In genomic region chr6:57579489-57579888, GRCh38 we compare ENCODE assay signal across 7 cellular contexts.
DNase-seq lines count a peak whose midpoint lies in the region; ATAC-seq and TF ChIP-seq lines count a peak whose summit lies in the region.
"Not testable (repeated sequence)": the region's sequence is repeated elsewhere in the genome, so short reads cannot be mapped to it uniquely, and the experiment has no call there.

No MANE protein-coding gene starts in this region.

- not testable (repeated sequence) for H3K36me3 ChIP-seq in GM23338 (ENCODE audit: insufficient read depth); Panc1 (ENCODE audit: control insufficient read depth, insufficient read depth, low read length); brain microvascular endothelial cell (replicated peaks); mesenchymal stem cell (ENCODE audit: control insufficient read depth in 1 of 2, insufficient read depth in 2 of 2, low read depth in 1 of 2, low read length in 2 of 2)

- H3K18ac ChIP-seq in mesenchymal stem cell (ENCODE audit: low read depth in 1 of 2, low read length in 2 of 2), result not testable (repeated sequence)

- not testable (repeated sequence) for H3K23ac ChIP-seq in mesenchymal stem cell (ENCODE audit: low read length in 2 of 2)

- CTCF ChIA-PET in Panc1 (lab: Charles Lee), result not testable (repeated sequence)

- in situ Hi-C loops in KBM-7 (cut with MboI; ENCODE audit: low pct_unique_long_range_greater_than_20kb, low sequenced_read_pairs); Panc1 (cut with HindIII; ENCODE audit: low pct_unique_long_range_greater_than_20kb, low sequenced_read_pairs); brain microvascular endothelial cell (cut with HindIII; ENCODE audit: low pct_ligation_motif_present, low sequenced_read_pairs): not testable (repeated sequence)

- not testable (repeated sequence) for H3K9ac ChIP-seq in mesenchymal stem cell (ENCODE audit: low read length)

- not testable (repeated sequence) for H2AK5ac ChIP-seq in mesenchymal stem cell (ENCODE audit: low read length, severe bottlenecking)

- H3K79me2 ChIP-seq in GM23338 (replicated peaks; ENCODE audit: insufficient read depth), result not testable (repeated sequence)

- intact Hi-C loops in Panc1 (cut with micrococcal nuclease; ENCODE audit: unreplicated experiment), result not testable (repeated sequence)

- POLR2A ChIA-PET in Panc1 (lab: Charles Lee), result not testable (repeated sequence)

- H4K91ac ChIP-seq in mesenchymal stem cell (ENCODE audit: low read length), result not testable (repeated sequence)

- TF ChIP-seq CTCF in GM23338 (conservative IDR thresholded peaks at IDR 0.05; ENCODE audit: low read depth in 2 of 2) (peak; percentile 30 to 46), Panc1 (IDR thresholded peaks at IDR 0.05) (peak; percentile 37; the same call in 1 of the 2 replicates), brain microvascular endothelial cell (IDR thresholded peaks at IDR 0.05; ENCODE audit: low read depth, low read length, missing control alignments) (peak; percentile 35)

- H3K4me2 ChIP-seq in GM23338; mesenchymal stem cell (ENCODE audit: low read length, poor library complexity, severe bottlenecking): not testable (repeated sequence)

- H3K27me3 ChIP-seq in GM23338 (ENCODE audit: insufficient read depth); Panc1 (ENCODE audit: control insufficient read depth, insufficient read depth, low read length); brain microvascular endothelial cell (replicated peaks); mesenchymal stem cell (ENCODE audit: control insufficient read depth in 1 of 2, insufficient read depth in 1 of 2, low read length in 2 of 2): not testable (repeated sequence)

- not testable (repeated sequence) for H2BK120ac ChIP-seq in mesenchymal stem cell (ENCODE audit: low read depth, low read length)

- not testable (repeated sequence) for H3K4me1 ChIP-seq in GM23338 (ENCODE audit: insufficient read depth); Panc1 (ENCODE audit: control insufficient read depth, insufficient read depth, low read length); mesenchymal stem cell (ENCODE audit: control insufficient read depth, insufficient read depth, low read depth, low read length)

- H4K8ac ChIP-seq in mesenchymal stem cell (ENCODE audit: low read length), result not testable (repeated sequence)

- H2BK15ac ChIP-seq in mesenchymal stem cell (ENCODE audit: low read depth, poor library complexity, severe bottlenecking), result not testable (repeated sequence)

- not testable (repeated sequence) for H3K4me3 Mint-ChIP-seq in GM23338

- H2BK12ac ChIP-seq in mesenchymal stem cell (ENCODE audit: low read length in 2 of 2), result not testable (repeated sequence)

- not testable (repeated sequence) for H3K27ac Mint-ChIP-seq in GM23338

- H3K27me3 Mint-ChIP-seq in GM23338 (ENCODE audit: insufficient read depth, low read depth, poor library complexity), result not testable (repeated sequence)

- not testable (repeated sequence) for H2AFZ ChIP-seq in GM23338; mesenchymal stem cell (ENCODE audit: low read depth, low read length)

- DNase-seq in DMS53 (lab: John Stamatoyannopoulos, UW) (peak; percentile 2), KBM-7 (peak; percentile 18), fibroblast of peridontal ligament (ENCODE audit: extremely low read depth) (peak; percentile 36), mesenchymal stem cell (peak; percentile 4)
- not testable (repeated sequence) for DNase-seq in GM23338 (ENCODE audit: low spot score); Panc1 (ENCODE audit: low read depth, low spot score); brain microvascular endothelial cell

- not testable (repeated sequence) for H3K9me3 ChIP-seq in Panc1 (ENCODE audit: control insufficient read depth, insufficient read depth, low read depth, low read length); mesenchymal stem cell (ENCODE audit: control insufficient read depth, low read length)

- not testable (repeated sequence) for H3K4ac ChIP-seq in mesenchymal stem cell (ENCODE audit: low read depth in 1 of 2, low read length in 2 of 2)

- H3K14ac ChIP-seq in mesenchymal stem cell (ENCODE audit: low read length in 2 of 2), result not testable (repeated sequence)

- not testable (repeated sequence) for H3K36me3 Mint-ChIP-seq in GM23338 (ENCODE audit: low read depth)

- H4K20me1 ChIP-seq in GM23338 (replicated peaks; ENCODE audit: insufficient read depth), result not testable (repeated sequence)

- BruUV-seq in Panc1 (replicated peaks; lab: Mats Ljungman, UMichigan), result not testable (repeated sequence)

- peak; percentile 41 for ATAC-seq in GM23338
- not testable (repeated sequence) for ATAC-seq in Panc1

- H2BK5ac ChIP-seq in mesenchymal stem cell (ENCODE audit: low read depth, low read length, poor library complexity, severe bottlenecking), result not testable (repeated sequence)

- not testable (repeated sequence) for H3K4me1 Mint-ChIP-seq in GM23338

- H3K9me2 ChIP-seq in GM23338 (ENCODE audit: insufficient read depth), result not testable (repeated sequence)

- H3K9me3 Mint-ChIP-seq in GM23338, result not testable (repeated sequence)

- not testable (repeated sequence) for H3K4me3 ChIP-seq in GM23338; Panc1 (ENCODE audit: low read depth in 2 of 2, low read length in 2 of 2); brain microvascular endothelial cell (ENCODE audit: low read depth, low read length); mesenchymal stem cell (ENCODE audit: insufficient read depth in 1 of 2, low read depth in 1 of 2, low read length in 2 of 2)

- not testable (repeated sequence) for H3K27ac ChIP-seq in GM23338 (ENCODE audit: low read depth); Panc1 (ENCODE audit: low read length); brain microvascular endothelial cell; mesenchymal stem cell (ENCODE audit: low read length, poor library complexity, severe bottlenecking)

- H3K79me1 ChIP-seq in mesenchymal stem cell (replicated peaks; ENCODE audit: low read length, poor library complexity, severe bottlenecking), result not testable (repeated sequence)

- not testable (repeated sequence) for H3F3A ChIP-seq in GM23338 (replicated peaks; ENCODE audit: low read depth)
